In the genomic region with DNA sequence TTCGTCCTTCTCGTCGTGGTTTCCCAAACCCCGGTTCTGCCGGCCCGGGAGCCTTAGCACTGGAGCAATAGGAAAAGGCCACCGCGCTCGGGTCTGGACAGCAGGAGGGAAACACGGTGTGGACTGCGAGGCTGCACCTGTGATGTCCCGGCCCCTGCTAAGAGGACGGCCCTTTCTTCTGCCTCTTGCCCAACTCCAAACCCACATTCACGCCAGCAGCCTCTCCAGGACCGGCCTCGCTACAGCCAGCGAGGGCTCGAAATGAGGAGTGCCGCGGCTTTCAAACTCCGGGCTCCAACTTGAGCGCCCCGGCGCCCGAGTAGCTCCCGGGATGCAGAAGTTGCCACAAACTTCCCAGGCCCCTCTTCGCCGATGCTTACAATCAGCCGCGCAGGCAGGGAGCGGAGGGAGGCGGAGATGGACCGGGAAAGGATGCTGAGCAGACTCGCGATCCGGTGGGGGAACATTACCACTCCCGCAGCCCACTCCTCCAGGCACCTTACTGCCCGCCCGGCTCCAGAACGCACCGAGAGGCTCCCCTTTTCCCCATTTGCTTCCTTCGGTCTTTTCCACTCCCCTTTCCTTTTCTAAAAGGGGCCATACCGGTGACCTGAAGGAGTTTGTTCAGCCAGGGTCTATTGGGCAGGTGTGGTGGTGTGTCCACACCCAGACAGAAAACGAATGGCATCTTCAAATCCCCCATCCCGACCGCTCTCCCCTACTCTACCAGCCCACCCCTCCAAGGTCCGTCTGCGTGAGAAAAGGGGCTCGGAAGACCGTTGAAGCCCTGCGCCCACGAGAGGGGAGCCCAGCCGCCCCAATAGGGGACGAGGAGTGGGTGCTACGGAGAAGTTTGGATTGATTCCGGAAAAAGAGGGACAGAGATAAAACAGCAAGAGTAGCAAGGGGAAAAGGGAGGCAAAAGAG, we compare ENCODE assay signal across 8 cellular contexts. TPM values are rescaled to one million over a fixed set of nuclear protein-coding genes. Genes with fewer than 3 reads are reported as not detected.
DNase-seq lines count a peak whose midpoint lies in the region; ATAC-seq and TF ChIP-seq lines count a peak whose summit lies in the region.

No MANE protein-coding gene starts in this region.

- H3K9me3 ChIP-seq in osteoblast (ENCODE audit: low read depth, low read length) = no peaks in the 10 kb centered on the region

- peaks cover 11% of the 10 kb centered on the region for H3K4me1 ChIP-seq in osteoblast (ENCODE audit: insufficient read depth, low read length)

- no peak for ATAC-seq in GM18861 (IDR thresholded peaks at IDR 0.05; ENCODE audit: unreplicated experiment)
- no peak for ATAC-seq in HG03342 (IDR thresholded peaks at IDR 0.05; ENCODE audit: unreplicated experiment)
- ATAC-seq in HG03520 (IDR thresholded peaks at IDR 0.05; ENCODE audit: unreplicated experiment) = no peak

- no peaks in the 10 kb centered on the region for H3K36me3 ChIP-seq in osteoblast (ENCODE audit: insufficient read depth, low read length)

- H3K27me3 ChIP-seq in osteoblast (ENCODE audit: insufficient read depth, low read length) = peaks cover 53% of the 10 kb centered on the region

- no peak overlapping the region for H3K27ac ChIP-seq in osteoblast (ENCODE audit: low read depth, low read length)

- no peaks in the 10 kb centered on the region for H3K79me2 ChIP-seq in osteoblast (ENCODE audit: insufficient read depth, low read length)

- H4K20me1 ChIP-seq in osteoblast (ENCODE audit: insufficient read depth, low read length) = no peaks in the 10 kb centered on the region

- peak overlapping the region; percentile 72 for H2AFZ ChIP-seq in osteoblast (ENCODE audit: low read length)

- peak; percentile 19 for DNase-seq in AG08396 (ENCODE audit: low spot score)
- peak; percentile 54 for DNase-seq in HuH-7.5 (ENCODE audit: low spot score)
- DNase-seq in activated T-cell treated with anti-CD3 and anti-CD28 coated beads, Interleukin-2, amount 50 U/mL, for 48 hours = peak; percentile 71 to 73
- peak; percentile 3 for DNase-seq in globus pallidus (ENCODE audit: low spot score)
- peak; percentile 89 for DNase-seq in osteoblast (ENCODE audit: insufficient read length, low spot score, missing footprints)

- TF ChIP-seq CTCF in osteoblast (IDR thresholded peaks at IDR 0.05; ENCODE audit: extremely low read depth, low read depth, low read length) = no peak

- H3K4me2 ChIP-seq in osteoblast (ENCODE audit: insufficient read depth, low read length) = peak overlapping the region; percentile 72

- H3K4me3 ChIP-seq in osteoblast (ENCODE audit: insufficient read depth, low read length) = peak overlapping the region; percentile 51

RNA-seq across cellular contexts. Expression of gene SATB1, which starts 18.8 kb away (rescaled TPM):
- total RNA-seq in osteoblast = 29.0 and 35.7 TPM in 2 replicates

Comparison
In these comparisons a context has a peak if more than half of its experiments do, and no peak if none do; other contexts are left out.
1. DNase-seq: peak in every context shown above with its lines; median percentile 89 in osteoblast; 72 in activated T-cell treated with anti-CD3 and anti-CD28 coated beads, Interleukin-2, amount 50 U/mL, for 48 hours; 54 in HuH-7.5; 19 in AG08396; 3 in globus pallidus.